ENCODE assay signal across 20 cellular contexts in genomic region chr17:77879226-77879895, GRCh38.
"Had no signal": no experiment of that assay in that cellular context is flagged by ENCODE, and none has a peak within 500 bp of the region (broad histone marks: within the 10 kb centered on the region; RNA-seq: fewer than 3 reads in every experiment).

No MANE protein-coding gene starts in this region.

- H3K9me3 ChIP-seq: psoas muscle, right lobe of liver had no signal

- H3K36me3 ChIP-seq: right lobe of liver, SJSA1, suprapubic skin had no signal

- H3K4me2 ChIP-seq: smooth muscle cell had no signal

- ATAC-seq: activated CD4-positive, CD25-positive, alpha-beta regulatory T cell treated with anti-CD3 and anti-CD28 coated beads, Interleukin-2, amount 50 U/mL, for 24 hours; activated CD8-positive, alpha-beta memory T cell treated with anti-CD3 and anti-CD28 coated beads, Interleukin-2, amount 10 ng/mL, durations not matched to agents 7 days and 5 days; left colon; psoas muscle; right lobe of liver had no signal

- H3K4me3 ChIP-seq: lung, psoas muscle, right lobe of liver, SJSA1, smooth muscle cell, suprapubic skin had no signal

- H3K27ac Mint-ChIP-seq: activated CD8-positive, alpha-beta memory T cell treated with anti-CD3 and anti-CD28 coated beads, Interleukin-2, amount 10 ng/mL, durations not matched to agents 7 days and 5 days; activated T-cell treated with anti-CD3 and anti-CD28 coated beads, Interleukin-2, amount 50 U/mL, for 24 hours; mesothelial cell of epicardium; stimulated activated naive CD8-positive, alpha-beta T cell treated with anti-CD3 and anti-CD28 coated beads, Interleukin-15, Interleukin-2, amounts not matched to agents 100 ng/mL and 50 ng/mL, for 24 hours had no signal

- H3K4me3 Mint-ChIP-seq: activated CD8-positive, alpha-beta memory T cell treated with anti-CD3 and anti-CD28 coated beads, Interleukin-2, amount 10 ng/mL, durations not matched to agents 7 days and 5 days; activated T-cell treated with anti-CD3 and anti-CD28 coated beads, Interleukin-2, amount 50 U/mL, for 24 hours; dendritic cell treated with granulocyte-macrophage colony-stimulating factor and Interleukin-4, amounts not matched to agents 40 ng/mL and 50 ng/mL, for 4 days; mesothelial cell of epicardium; stimulated activated naive CD8-positive, alpha-beta T cell treated with anti-CD3 and anti-CD28 coated beads, Interleukin-15, Interleukin-2, amounts not matched to agents 100 ng/mL and 50 ng/mL, for 24 hours had no signal

- H3K27me3 Mint-ChIP-seq: activated CD8-positive, alpha-beta memory T cell treated with anti-CD3 and anti-CD28 coated beads, Interleukin-2, amount 10 ng/mL, durations not matched to agents 7 days and 5 days; activated T-cell treated with anti-CD3 and anti-CD28 coated beads, Interleukin-2, amount 50 U/mL, for 24 hours; stimulated activated naive CD8-positive, alpha-beta T cell treated with anti-CD3 and anti-CD28 coated beads, Interleukin-15, Interleukin-2, amounts not matched to agents 100 ng/mL and 50 ng/mL, for 24 hours had no signal

- H3K27me3 ChIP-seq: right lobe of liver, SJSA1, suprapubic skin had no signal

- H3K27ac ChIP-seq: epithelial cell of prostate, psoas muscle, right lobe of liver, SJSA1, suprapubic skin had no signal

- H3K4me1 ChIP-seq: right lobe of liver had no signal

- DNase-seq: activated CD4-positive, alpha-beta T cell treated with anti-CD3 and anti-CD28 coated beads, Interleukin-2, amount 50 U/mL, for 1 hour; activated CD8-positive, alpha-beta memory T cell treated with anti-CD3 and anti-CD28 coated beads, Interleukin-2, amount 10 ng/mL, durations not matched to agents 7 days and 5 days; activated naive CD4-positive, alpha-beta T cell treated with anti-CD3 and anti-CD28 coated beads, Interleukin-2, amount 50 U/mL, for 16 hours; activated T-cell treated with anti-CD3 and anti-CD28 coated beads, Interleukin-2, amount 50 U/mL, for 24 hours; cerebellar nuclear complex; foreskin melanocyte; left colon; right lobe of liver; SW 1271; trophoblast cell had no signal
